In genomic region chr9:129240581-129241211, GRCh38 we compare ENCODE assay signal across 18 cellular contexts.
"Had no signal": no experiment of that assay in that cellular context is flagged by ENCODE, and none has a peak within 500 bp of the region (broad histone marks: within the 10 kb centered on the region; RNA-seq: fewer than 3 reads in every experiment).

No MANE protein-coding gene starts in this region.

- H3K27ac ChIP-seq: ascending aorta, pancreas, SJCRH30 had no signal

- H3K9me3 Mint-ChIP-seq: activated CD8-positive, alpha-beta T cell treated with anti-CD3 and anti-CD28 coated beads for 36 hours; activated naive CD4-positive, alpha-beta T cell treated with anti-CD3 and anti-CD28 coated beads, Interleukin-2, amount 50 U/mL, for 72 hours; activated T-helper 1 cell treated with anti-CD3 and anti-CD28 coated beads, Interleukin-12 subunit alpha, Interleukin-12 subunit beta, Interleukin-2, Interleukin-4 antibody, amounts not matched to agents 30 ng/mL and 10 ng/mL and 1 ng/mL, durations not matched to agents 14 hours and 24 hours and 36 hours; immature natural killer cell; neural crest cell had no signal

- H3K36me3 Mint-ChIP-seq: activated naive CD4-positive, alpha-beta T cell treated with anti-CD3 and anti-CD28 coated beads, Interleukin-2, amount 50 U/mL, for 72 hours; immature natural killer cell had no signal

- H3K4me3 ChIP-seq: ascending aorta, esophagus squamous epithelium, pancreas, SJCRH30, skin epidermis, tibial artery had no signal

- H3K4me1 Mint-ChIP-seq: neural crest cell had no signal

- ATAC-seq: activated CD8-positive, alpha-beta T cell treated with anti-CD3 and anti-CD28 coated beads for 36 hours; left cardiac atrium; pancreas had no signal

- DNase-seq: activated CD4-positive, CD25-positive, alpha-beta regulatory T cell treated with anti-CD3 and anti-CD28 coated beads, Interleukin-2, amount 50 U/mL, for 72 hours; activated CD8-positive, alpha-beta memory T cell treated with anti-CD3 and anti-CD28 coated beads, Interleukin-2, amount 50 U/mL, for 4 hours; activated CD8-positive, alpha-beta T cell treated with anti-CD3 and anti-CD28 coated beads for 36 hours; esophagus squamous epithelium; foreskin fibroblast; glutamatergic neuron; immature natural killer cell; mammary epithelial cell; retina; SJCRH30 had no signal

- H3K4me1 ChIP-seq: pancreas had no signal

- H3K36me3 ChIP-seq: ascending aorta, esophagus squamous epithelium, pancreas, SJCRH30, tibial artery had no signal

- H3K9me3 ChIP-seq: ascending aorta, esophagus squamous epithelium, pancreas, SJCRH30, tibial artery had no signal

- H3K4me3 Mint-ChIP-seq: activated CD8-positive, alpha-beta T cell treated with anti-CD3 and anti-CD28 coated beads for 36 hours; activated T-helper 1 cell treated with anti-CD3 and anti-CD28 coated beads, Interleukin-12 subunit alpha, Interleukin-12 subunit beta, Interleukin-2, Interleukin-4 antibody, amounts not matched to agents 30 ng/mL and 10 ng/mL and 1 ng/mL, durations not matched to agents 14 hours and 24 hours and 36 hours; immature natural killer cell; neural crest cell had no signal

- H3K27me3 Mint-ChIP-seq: activated CD8-positive, alpha-beta T cell treated with anti-CD3 and anti-CD28 coated beads for 36 hours had no signal

- H3K27me3 ChIP-seq: ascending aorta, esophagus squamous epithelium, pancreas, tibial artery had no signal

- H3K27ac Mint-ChIP-seq: activated CD8-positive, alpha-beta T cell treated with anti-CD3 and anti-CD28 coated beads for 36 hours; activated T-helper 1 cell treated with anti-CD3 and anti-CD28 coated beads, Interleukin-12 subunit alpha, Interleukin-12 subunit beta, Interleukin-2, Interleukin-4 antibody, amounts not matched to agents 30 ng/mL and 10 ng/mL and 1 ng/mL, durations not matched to agents 14 hours and 24 hours and 36 hours had no signal
